In the genomic region with DNA sequence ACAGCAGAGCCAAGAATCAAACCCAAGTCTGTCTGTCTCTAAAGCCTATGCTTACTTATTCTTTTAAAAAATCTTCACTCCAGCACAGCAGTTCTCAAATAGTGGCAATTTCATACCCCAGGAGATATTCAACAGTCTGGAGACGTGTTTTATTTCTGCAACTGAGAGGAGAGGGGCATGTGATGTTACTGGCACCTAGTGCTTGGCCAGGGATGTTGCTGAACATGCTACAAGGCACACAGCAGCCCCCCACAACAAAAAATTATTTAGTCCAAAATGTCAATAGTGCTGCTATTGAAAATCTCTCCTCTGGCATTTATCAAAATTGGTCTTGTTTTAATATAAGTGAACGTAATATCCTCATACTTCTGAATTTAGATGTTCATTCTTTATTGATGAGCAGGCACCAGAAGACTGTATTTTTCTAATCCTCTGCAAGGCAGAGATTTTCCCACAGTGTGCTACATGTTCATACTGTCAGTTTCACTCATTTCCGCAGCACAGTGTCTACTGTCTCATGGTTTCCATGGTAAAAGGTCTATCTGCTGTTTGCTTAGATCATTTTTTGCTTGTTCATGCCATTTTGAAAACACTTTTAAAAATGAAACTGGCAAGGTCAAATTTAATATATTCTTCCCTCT, we compare ENCODE assay signal across 18 cellular contexts.
"Had no signal": no experiment of that assay in that cellular context is flagged by ENCODE, and none has a peak within 500 bp of the region (broad histone marks: within the 10 kb centered on the region; RNA-seq: fewer than 3 reads in every experiment).

No MANE protein-coding gene starts in this region.

- DNase-seq: activated CD4-positive, alpha-beta T cell treated with anti-CD3 and anti-CD28 coated beads, Interleukin-2, amount 50 U/mL, for 1 hour; activated CD4-positive, CD25-positive, alpha-beta regulatory T cell; activated CD8-positive, alpha-beta memory T cell treated with anti-CD3 and anti-CD28 coated beads for 24 hours; activated gamma-delta T cell treated with Interleukin-2 at 50 U/mL for 16 hours; amygdala; central memory CD4-positive, alpha-beta T cell; cortex of kidney; effector CD8-positive, alpha-beta T cell; islet precursor cell; midbrain; posterior cingulate gyrus; right cardiac atrium; small intestine; stimulated activated naive CD8-positive, alpha-beta T cell treated with anti-CD3 and anti-CD28 coated beads, Interleukin-15, Interleukin-2, amounts not matched to agents 100 U/mL and 50 U/mL, for 24 hours; SW 1271; trophoblast cell had no signal

- H3K27me3 ChIP-seq: suprapubic skin had no signal

- H3K9me3 ChIP-seq: suprapubic skin had no signal

- H3K36me3 ChIP-seq: suprapubic skin had no signal

- ATAC-seq: left lobe of liver; right cardiac atrium; stimulated activated naive CD8-positive, alpha-beta T cell treated with anti-CD3 and anti-CD28 coated beads, Interleukin-15, Interleukin-2, amounts not matched to agents 100 U/mL and 50 U/mL, for 24 hours had no signal

- H3K27ac ChIP-seq: suprapubic skin had no signal

- H3K4me3 ChIP-seq: suprapubic skin had no signal
